Comparison of ENCODE assay signal across 8 cellular contexts in the genomic region with DNA sequence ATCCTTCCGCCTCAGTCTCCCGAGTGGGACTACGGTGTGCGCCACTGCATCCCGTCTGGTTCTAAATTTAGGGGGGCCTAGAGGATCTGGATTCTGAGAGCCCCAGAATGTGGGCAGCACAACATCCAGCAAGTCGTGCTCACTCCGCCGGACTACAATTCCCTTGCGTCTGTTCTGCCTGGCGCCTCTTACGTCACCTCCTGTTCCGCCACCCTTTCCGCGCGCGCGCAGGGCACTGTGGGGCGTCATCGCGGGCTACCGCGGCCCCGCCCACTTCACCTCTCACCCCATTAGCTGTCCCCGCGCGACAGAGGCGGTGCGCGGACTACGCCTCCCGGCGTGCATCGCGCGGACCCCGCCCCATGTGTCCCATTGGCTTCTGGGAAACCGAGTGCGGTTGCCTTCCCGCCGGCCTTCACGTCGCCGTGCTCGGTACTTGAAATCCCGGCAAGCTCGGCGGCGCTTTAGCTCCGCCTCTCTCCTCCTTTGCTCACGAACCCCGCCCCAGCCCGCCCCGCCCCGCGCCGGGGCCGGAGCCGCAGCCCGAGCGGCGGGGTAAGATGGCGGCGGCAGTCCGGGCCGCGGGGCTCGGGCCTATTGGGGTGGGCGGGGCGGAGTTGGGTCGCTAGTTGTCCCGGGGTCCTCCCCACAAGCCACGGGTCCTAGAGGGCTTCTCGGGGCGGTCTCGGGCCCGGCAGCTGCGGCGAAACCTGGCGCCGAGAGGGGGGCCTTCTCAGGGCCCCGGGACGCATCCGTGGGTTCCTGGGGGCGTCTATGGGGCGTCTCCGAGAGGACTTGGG. TPM values are rescaled to one million over a fixed set of nuclear protein-coding genes. Genes with fewer than 3 reads are reported as not detected.
DNase-seq lines count a peak whose midpoint lies in the region; ATAC-seq, FAIRE-seq and TF ChIP-seq lines count a peak whose summit lies in the region.

SCAF1 (plus strand) TSS at position 522 of the 800 bp plus-strand sequence. CDS start 2,818 bp downstream, outside the sequence.

- DNase-seq in AML-193 (lab: John Stamatoyannopoulos, UW) = peak; percentile 96 to 98
- DNase-seq in NCI-H524 (lab: John Stamatoyannopoulos, UW) = peak; percentile 99 to 100
- peak; percentile 100 for DNase-seq in activated CD4-positive, alpha-beta T cell treated with anti-CD3 and anti-CD28 coated beads for 36 hours
- peak; percentile 100 for DNase-seq in choroid plexus epithelial cell (ENCODE audit: low read depth)
- peak; percentile 100 for DNase-seq in kidney
- peak; percentile 99 for DNase-seq in stimulated activated CD4-positive, alpha-beta T cell treated with anti-CD3 and anti-CD28 coated beads, Interleukin-15, amount 100 ng/mL, for 24 hours

- H3K9ac ChIP-seq in kidney (ENCODE audit: low read length in 2 of 2) = peak within 1 kb of the TSS; percentile 97 to 100

- peak within 1 kb of the TSS; percentile 100 for H3K27ac Mint-ChIP-seq in activated CD4-positive, alpha-beta T cell treated with anti-CD3 and anti-CD28 coated beads for 36 hours

- H3K27me3 Mint-ChIP-seq in activated CD4-positive, alpha-beta T cell treated with anti-CD3 and anti-CD28 coated beads for 36 hours = no peaks in the 10 kb centered on the region

- no peaks in the 10 kb centered on the region for H3K9me3 ChIP-seq in kidney (ENCODE audit: control insufficient read depth in 1 of 2, low read length in 2 of 2)

- no peak for TF ChIP-seq CTCF in choroid plexus epithelial cell (conservative IDR thresholded peaks at IDR 0.05; ENCODE audit: low read depth, low read length)
- no peak for TF ChIP-seq CTCF in kidney (IDR thresholded peaks at IDR 0.05; ENCODE audit: borderline replicate concordance, extremely low read depth, insufficient read depth)

- peak within 1 kb of the TSS; percentile 99 to 100 for H3K27ac ChIP-seq in kidney (ENCODE audit: low read depth in 2 of 2, low read length in 2 of 2)

- FAIRE-seq in kidney (lab: Jason Lieb, UNC) = peak; percentile 88

- POLR2A ChIA-PET in activated CD4-positive, alpha-beta T cell treated with anti-CD3 and anti-CD28 coated beads for 36 hours (lab: Charles Lee) = interaction anchor here (0.5 to 3.1 kb wide), 7 partner anchors 15 to 1277 kb away, joined by 3 to 39 read pairs (median 3); partner anchors contain the start of genes FUZ, PRMT1 and ZNF473

- peak within 1 kb of the TSS; percentile 97 for H3K4me3 ChIP-seq in choroid plexus epithelial cell (ENCODE audit: low read depth, low read length)
- peak within 1 kb of the TSS; percentile 97 to 100 for H3K4me3 ChIP-seq in kidney (ENCODE audit: low read length in 2 of 2)

- H3K4me3 Mint-ChIP-seq in activated CD4-positive, alpha-beta T cell treated with anti-CD3 and anti-CD28 coated beads for 36 hours = peak within 1 kb of the TSS; percentile 100

- CTCF ChIA-PET in activated CD4-positive, alpha-beta T cell treated with anti-CD3 and anti-CD28 coated beads for 36 hours (lab: Charles Lee) = interaction anchor here (0.7 to 6.1 kb wide), 9 partner anchors 23 to 146 kb away, joined by 3 to 62 read pairs (median 4); partner anchors contain the start of gene RPS11

- TF ChIP-seq POLR2A in GM19193 (IDR thresholded peaks at IDR 0.05; ENCODE audit: extremely low read depth, insufficient read depth, insufficient read length) = peak; percentile 64

- intact Hi-C loops in activated CD4-positive, alpha-beta T cell treated with anti-CD3 and anti-CD28 coated beads for 36 hours (cut with DNase I, micrococcal nuclease) = loop anchor here (1.0 to 10.0 kb wide), 21 partner anchors 22 to 1280 kb away; partner anchors contain the start of genes AKT1S1 (in 1 of the 2), ASPDH (in 1 of the 2), ATF5 (in 1 of the 2) and BCAT2 (in 1 of the 2)
- intact Hi-C loops in kidney (cut with DNase I) = no loop called here

- H3K36me3 Mint-ChIP-seq in activated CD4-positive, alpha-beta T cell treated with anti-CD3 and anti-CD28 coated beads for 36 hours (ENCODE audit: low read depth) = peaks cover 3% of the 10 kb centered on the region

- peaks cover 5 to 7% of the 10 kb centered on the region in 2 donors for H3K36me3 ChIP-seq in kidney (ENCODE audit: control insufficient read depth in 1 of 2, insufficient read depth in 2 of 2, low read length in 2 of 2)

- ATAC-seq in HG03439 (IDR thresholded peaks at IDR 0.05; ENCODE audit: unreplicated experiment) = peak; percentile 59
- ATAC-seq in activated CD4-positive, alpha-beta T cell treated with anti-CD3 and anti-CD28 coated beads for 36 hours = peak; percentile 66

- H3K9me3 Mint-ChIP-seq in activated CD4-positive, alpha-beta T cell treated with anti-CD3 and anti-CD28 coated beads for 36 hours (ENCODE audit: low read depth) = no peaks in the 10 kb centered on the region

- peaks cover 51% of the 10 kb centered on the region for H3K4me1 Mint-ChIP-seq in activated CD4-positive, alpha-beta T cell treated with anti-CD3 and anti-CD28 coated beads for 36 hours

- H3K4me1 ChIP-seq in kidney (ENCODE audit: control insufficient read depth in 1 of 2, insufficient read depth in 1 of 2, low read depth in 1 of 2, low read length in 2 of 2) = peaks cover 14 to 21% of the 10 kb centered on the region in 2 donors

RNA-seq across cellular contexts. Expression of gene SCAF1, which starts in this region (rescaled TPM):
- total RNA-seq in activated CD4-positive, alpha-beta T cell treated with anti-CD3 and anti-CD28 coated beads for 36 hours = 10 to 100 TPM; 43.3 to 64.0 TPM
- 69.0 TPM for total RNA-seq in kidney
- polyA plus RNA-seq in kidney (ENCODE audit: insufficient read depth, low read depth, low replicate concordance) = 18.1 TPM

Comparison
In these comparisons a context has a peak if more than half of its experiments do, and no peak if none do; other contexts are left out.
1. Peak in every context shown above with its lines: DNase-seq, ATAC-seq, H3K4me3 ChIP-seq and H3K27ac ChIP-seq.